8 cellular contexts compared by ENCODE assay signal in genomic region chr9:21709464-21710058, GRCh38.
DNase-seq lines count a peak whose midpoint lies in the region; FAIRE-seq and TF ChIP-seq lines count a peak whose summit lies in the region.

No MANE protein-coding gene starts in this region.

- no peak overlapping the region for H3K4me3 Mint-ChIP-seq in neural crest cell

- in situ Hi-C loops in HAP-1 (cut with MboI; ENCODE audit: low sequenced_read_pairs) (loop anchor here (5.0 kb wide), 1 partner anchor 88 kb away; no protein-coding TSS in a partner anchor), transverse colon (cut with MboI; ENCODE audit: low pct_ligation_motif_present in 1 of 4, low pct_unique_long_range_greater_than_20kb in 1 of 4, low sequenced_read_pairs in 3 of 4) (no loop called here)

- no peak overlapping the region for H3K9ac ChIP-seq in endothelial cell of umbilical vein (replicated peaks; ENCODE audit: extremely low read depth, insufficient read depth, low read length)

- DNase-seq in NCI-H1436 (lab: John Stamatoyannopoulos, UW): peak; percentile 36
- DNase-seq in NCI-H1436 treated with DMSO at 0.1 percent for 48 hours (lab: John Stamatoyannopoulos, UW): no peak
- DNase-seq in HAP-1 (ENCODE audit: low spot score in 2 of 2): peak; percentile 63 to 84
- DNase-seq in NCI-H1105 treated with DMSO at 0.1 percent for 48 hours (lab: John Stamatoyannopoulos, UW): peak; percentile 35
- DNase-seq in activated CD4-positive, alpha-beta T cell treated with anti-CD3 and anti-CD28 coated beads, Interleukin-2, amount 50 U/mL, for 4 hours: peak; percentile 54 to 67
- DNase-seq in endothelial cell of umbilical vein (ENCODE audit: low read depth, low spot score): peak; percentile 69
- peak; percentile 69 for DNase-seq in neural crest cell (ENCODE audit: low read depth, low spot score)
- peak; percentile 45 for DNase-seq in transverse colon

- H3K27ac Mint-ChIP-seq in neural crest cell (ENCODE audit: unreplicated experiment): no peak overlapping the region

- peaks cover 29% of the 10 kb centered on the region for H3K4me1 Mint-ChIP-seq in neural crest cell

- no peak for TF ChIP-seq POLR2A in endothelial cell of umbilical vein (IDR thresholded peaks at IDR 0.05; ENCODE audit: low read depth, low read length)
- TF ChIP-seq POLR2A in transverse colon (IDR thresholded peaks at IDR 0.05): no peak

- H3K9me3 Mint-ChIP-seq in neural crest cell: no peaks in the 10 kb centered on the region

- no TSS peak for BruUV-seq in endothelial cell of umbilical vein (replicated peaks; lab: Mats Ljungman, UMichigan)

- H3K4me1 ChIP-seq in HAP-1 (peaks cover 9% of the 10 kb centered on the region), endothelial cell of umbilical vein (ENCODE audit: control insufficient read depth, extremely low read depth, insufficient read depth, low read length) (no peaks in the 10 kb centered on the region), transverse colon (no peaks in the 10 kb centered on the region)

- no peaks in the 10 kb centered on the region for H3K27me3 Mint-ChIP-seq in neural crest cell (ENCODE audit: low read depth)

- H3K36me3 Mint-ChIP-seq in neural crest cell (ENCODE audit: low read depth): no peaks in the 10 kb centered on the region

- no peak for TF ChIP-seq EP300 in transverse colon (IDR thresholded peaks at IDR 0.05; ENCODE audit: low read depth)

- H3K4me2 ChIP-seq in endothelial cell of umbilical vein (ENCODE audit: insufficient read depth, low read length): no peak overlapping the region

- H3K79me2 ChIP-seq in endothelial cell of umbilical vein (ENCODE audit: control insufficient read depth, insufficient read depth, low read length): no peaks in the 10 kb centered on the region

- peak; percentile 67 to 74 for TF ChIP-seq CTCF in endothelial cell of umbilical vein (IDR thresholded peaks at IDR 0.05; ENCODE audit: extremely low read depth in 1 of 2, insufficient read depth in 1 of 2, low read depth in 1 of 2, low read length in 2 of 2)
- peak; percentile 80 for TF ChIP-seq CTCF in neural crest cell (conservative IDR thresholded peaks at IDR 0.05)
- TF ChIP-seq CTCF in transverse colon (IDR thresholded peaks at IDR 0.05): peak; percentile 54 to 84 (median 75)

- H3K27me3 ChIP-seq in HAP-1 (ENCODE audit: low read depth): peaks cover 15% of the 10 kb centered on the region; the same call in 1 of the 2 replicates
- no peaks in the 10 kb centered on the region for H3K27me3 ChIP-seq in endothelial cell of umbilical vein (ENCODE audit: control insufficient read depth in 2 of 2, insufficient read depth in 2 of 2, low read length in 2 of 2)
- H3K27me3 ChIP-seq in transverse colon: no peaks in the 10 kb centered on the region

- 49 to 51% methylated on average over 5 of the region's 5 CpGs for WGBS in transverse colon (ENCODE audit: low coverage in 1 of 2), 2 donors

- dilution Hi-C loops in endothelial cell of umbilical vein (cut with MboI; ENCODE audit: extremely low pct_ligation_motif_present, low sequenced_read_pairs): no loop called here

- H3K9me1 ChIP-seq in endothelial cell of umbilical vein (replicated peaks; ENCODE audit: control insufficient read depth, extremely low read depth, insufficient read depth, low read length): no peaks in the 10 kb centered on the region

- H3K36me3 ChIP-seq in HAP-1 (replicated peaks) (no peaks in the 10 kb centered on the region), endothelial cell of umbilical vein (ENCODE audit: control insufficient read depth in 2 of 2, extremely low read depth in 1 of 2, insufficient read depth in 2 of 2, low read length in 2 of 2) (no peaks in the 10 kb centered on the region), transverse colon (no peaks in the 10 kb centered on the region)

- H3K27ac ChIP-seq in endothelial cell of umbilical vein (ENCODE audit: insufficient read depth, low read depth, low read length): no peak overlapping the region
- H3K27ac ChIP-seq in transverse colon: no peak overlapping the region

- no peak overlapping the region for H2AFZ ChIP-seq in endothelial cell of umbilical vein (ENCODE audit: low read depth, low read length)

- POLR2A ChIA-PET in endothelial cell of umbilical vein (lab: Charles Lee): no interaction called here

- H4K20me1 ChIP-seq in endothelial cell of umbilical vein (replicated peaks; ENCODE audit: control insufficient read depth, extremely low read depth, insufficient read depth, low read length): no peaks in the 10 kb centered on the region

- H3K9me3 ChIP-seq in HAP-1 (no peaks in the 10 kb centered on the region), endothelial cell of umbilical vein (replicated peaks; ENCODE audit: control insufficient read depth, insufficient read depth, low read length) (no peaks in the 10 kb centered on the region), transverse colon (no peaks in the 10 kb centered on the region)

- CTCF ChIA-PET in endothelial cell of umbilical vein (lab: Charles Lee): interaction anchor here (0.7 to 4.1 kb wide), 26 partner anchors 9 to 473 kb away, joined by 3 to 42 read pairs (median 6); no protein-coding TSS in a partner anchor

- intact Hi-C loops in endothelial cell of umbilical vein (cut with micrococcal nuclease) (loop anchor here (1.0 to 5.0 kb wide), 3 partner anchors 63 to 243 kb away; no protein-coding TSS in a partner anchor), transverse colon (cut with DNase I; ENCODE audit: low total_unique reads) (no loop called here)

- H3K4me3 ChIP-seq in HAP-1 (no peak overlapping the region), endothelial cell of umbilical vein (replicated peaks in 1 of 3; ENCODE audit: insufficient read depth in 1 of 3, low read depth in 1 of 3, low read length in 3 of 3) (no peak overlapping the region), transverse colon (no peak overlapping the region)

- peak; percentile 82 for FAIRE-seq in endothelial cell of umbilical vein (lab: Jason Lieb, UNC)

TF ChIP-seq in endothelial cell of umbilical vein, 7 proteins besides CTCF, POLR2A, EP300 and RAD21:
- TF ChIP-seq FOS (IDR thresholded peaks at IDR 0.05; ENCODE audit: borderline replicate concordance, insufficient read depth, low read length) (no peak), GATA2 (IDR thresholded peaks at IDR 0.05; ENCODE audit: insufficient read depth, insufficient read length, low read depth, low read length) (no peak), POLR2AphosphoS5 (IDR thresholded peaks at IDR 0.05; ENCODE audit: insufficient read depth, low read depth, low read length) (no peak), MYC (IDR thresholded peaks at IDR 0.05; ENCODE audit: low read depth, low read length) (no peak), EZH2 (IDR thresholded peaks at IDR 0.05; ENCODE audit: borderline replicate concordance, low read depth, low read length, severe bottlenecking) (no peak), JUN (IDR thresholded peaks at IDR 0.05; ENCODE audit: borderline replicate concordance, insufficient read depth, insufficient read length, low read depth) (no peak), MAX (IDR thresholded peaks at IDR 0.05; ENCODE audit: insufficient read depth, insufficient read length) (no peak)
TF ChIP-seq in endothelial cell of umbilical vein: peak in this region for 0.
